ENCODE assay signal across 8 cellular contexts in genomic region chr3:12135029-12135634, GRCh38. TPM values are rescaled to one million over a fixed set of nuclear protein-coding genes. Genes with fewer than 3 reads are reported as not detected.
DNase-seq lines count a peak whose midpoint lies in the region; ATAC-seq lines count a peak whose summit lies in the region.

No MANE protein-coding gene starts in this region.

- no peaks in the 10 kb centered on the region for H3K36me3 ChIP-seq in CD4-positive, alpha-beta memory T cell (ENCODE audit: insufficient read depth, low read length)

- no peak overlapping the region for H3K27ac Mint-ChIP-seq in CD4-positive, alpha-beta memory T cell

- no peak overlapping the region for H3K27ac ChIP-seq in CD4-positive, alpha-beta memory T cell (ENCODE audit: low read depth, low read length)

- POLR2A ChIA-PET in CD4-positive, alpha-beta memory T cell (lab: Charles Lee; ENCODE audit: partially characterized antibody): interaction anchor here (0.8 kb wide), 1 partner anchor 345 kb away, joined by 3 read pairs; no protein-coding TSS in a partner anchor

- no peaks in the 10 kb centered on the region for H3K36me3 Mint-ChIP-seq in CD4-positive, alpha-beta memory T cell

- H3K27me3 ChIP-seq in CD4-positive, alpha-beta memory T cell (ENCODE audit: insufficient read depth, low read length): no peaks in the 10 kb centered on the region

- intact Hi-C loops in CD4-positive, alpha-beta memory T cell (cut with micrococcal nuclease): loop anchor here (5.0 kb wide), 1 partner anchor 757 kb away; no protein-coding TSS in a partner anchor

- no peaks in the 10 kb centered on the region for H3K9me3 ChIP-seq in CD4-positive, alpha-beta memory T cell (ENCODE audit: control insufficient read depth in 1 of 2, low read length in 2 of 2)

- H3K9me3 Mint-ChIP-seq in CD4-positive, alpha-beta memory T cell: peaks cover 0 to 2% (median 0%) of the 10 kb centered on the region in 8 donors

- CTCF ChIA-PET in CD4-positive, alpha-beta memory T cell (lab: Charles Lee; ENCODE audit: partially characterized antibody): interaction anchor here (0.5 to 3.3 kb wide), 11 partner anchors 9 to 897 kb away, joined by 3 to 70 read pairs (median 7); partner anchors contain the start of gene TSEN2

- DNase-seq in CD4-positive, alpha-beta memory T cell: peak; percentile 40 to 51 (median 44)
- peak; percentile 53 for DNase-seq in RPMI7951 (ENCODE audit: low read depth)
- peak; percentile 85 for DNase-seq in activated effector memory CD4-positive, alpha-beta T cell treated with anti-CD3 and anti-CD28 coated beads, Interleukin-2, amount 50 U/mL, for 16 hours
- DNase-seq in glomerular visceral epithelial cell (ENCODE audit: extremely low spot score): peak; percentile 60
- peak; percentile 56 for DNase-seq in pons (ENCODE audit: low spot score)
- DNase-seq in COR-L47 (lab: John Stamatoyannopoulos, UW): no peak

- no peak overlapping the region for H3K4me3 Mint-ChIP-seq in CD4-positive, alpha-beta memory T cell

- peak; percentile 85 for ATAC-seq in GM19035 (IDR thresholded peaks at IDR 0.05; ENCODE audit: unreplicated experiment)
- peak; percentile 81 for ATAC-seq in HG03196 (IDR thresholded peaks at IDR 0.05; ENCODE audit: unreplicated experiment)

- no peak overlapping the region for H3K4me3 ChIP-seq in CD4-positive, alpha-beta memory T cell (ENCODE audit: low read length in 2 of 2)

- no peaks in the 10 kb centered on the region for H3K4me1 ChIP-seq in CD4-positive, alpha-beta memory T cell (ENCODE audit: insufficient read depth, low read length)

- H3K4me1 Mint-ChIP-seq in CD4-positive, alpha-beta memory T cell: peaks cover 0 to 2% (median 0%) of the 10 kb centered on the region in 4 donors

- H3K27me3 Mint-ChIP-seq in CD4-positive, alpha-beta memory T cell: peaks cover 10 to 20% of the 10 kb centered on the region in 2 donors

RNA-seq across cellular contexts. Expression of gene TIMP4, which starts 23.6 kb away (rescaled TPM):
- not detected for total RNA-seq in CD4-positive, alpha-beta memory T cell
- not detected for polyA plus RNA-seq in CD4-positive, alpha-beta memory T cell
- total RNA-seq in RPMI7951 (2014; rRNA removed; shearing (Covaris generic)): 0.10 TPM in 1 of 2 replicates, not detected in the other
